1 cellular context compared by ENCODE assay signal in genomic region chr9:137159105-137160053, GRCh38.
TF ChIP-seq lines count a peak whose summit lies in the region.

No MANE protein-coding gene starts in this region.

TF ChIP-seq in K562, 482 proteins besides CTCF, POLR2A, EP300 and RAD21:
- no peak for TF ChIP-seq NFIC (IDR thresholded peaks at IDR 0.05)
- TF ChIP-seq HES1 (IDR thresholded peaks at IDR 0.05; ENCODE audit: low read depth): no peak
- TF ChIP-seq SMAD1 (IDR thresholded peaks at IDR 0.05; ENCODE audit: low read depth, low read length, partially characterized antibody): no peak
- no peak for TF ChIP-seq E4F1 (CRISPR knock-in tag; IDR thresholded peaks at IDR 0.05; ENCODE audit: borderline replicate concordance)
- TF ChIP-seq FOS (IDR thresholded peaks at IDR 0.05; ENCODE audit: extremely low read depth, insufficient read length): no peak
- TF ChIP-seq MBD1 (CRISPR knock-in tag; IDR thresholded peaks at IDR 0.05): no peak
